Comparison of ENCODE assay signal across 9 cellular contexts in genomic region chr6:13813011-13813410, GRCh38. TPM values are rescaled to one million over a fixed set of nuclear protein-coding genes. Genes with fewer than 3 reads are reported as not detected.
DNase-seq lines count a peak whose midpoint lies in the region; ATAC-seq and TF ChIP-seq lines count a peak whose summit lies in the region.
"Had no signal": no experiment of that assay in that cellular context is flagged by ENCODE, and none has a peak within 500 bp of the region (broad histone marks: within the 10 kb centered on the region; RNA-seq: fewer than 3 reads in every experiment).

No MANE protein-coding gene starts in this region.

- peaks cover 3% of the 10 kb centered on the region; the same call in 1 of the 2 replicates for H4K20me1 ChIP-seq in SK-N-SH (ENCODE audit: insufficient read depth)

- H3K27ac ChIP-seq in SK-N-SH (ENCODE audit: low read depth in 2 of 2, low read length in 1 of 2) (peak overlapping the region; percentile 81 to 95; a peak in 3 of 4 replicates), VCaP (peak overlapping the region; percentile 73), right cardiac atrium (ENCODE audit: low read length) (no peak overlapping the region)

- H3K36me3 ChIP-seq in SK-N-SH (replicated peaks in 1 of 2; ENCODE audit: control insufficient read depth in 1 of 2, insufficient read depth in 2 of 2, low read length in 1 of 2), result peaks cover 0 to 2% of the 10 kb centered on the region in 2 experiments

- no peaks in the 10 kb centered on the region for H3K9me3 Mint-ChIP-seq in stimulated activated naive B cell treated with anti-CD40 and anti-IgM and Interleukin-4, amounts not matched to agents 10 μg/mL and 1 μg/mL and 100 μg/mL, for 72 hours

- H3K4me3 Mint-ChIP-seq in stimulated activated naive B cell treated with anti-CD40 and anti-IgM and Interleukin-4, amounts not matched to agents 10 μg/mL and 1 μg/mL and 100 μg/mL, for 72 hours, result peak overlapping the region; percentile 89 to 94

- H2AFZ ChIP-seq in SK-N-SH (ENCODE audit: low read depth), result no peak overlapping the region

- H3K36me3 Mint-ChIP-seq in stimulated activated naive B cell treated with anti-CD40 and anti-IgM and Interleukin-4, amounts not matched to agents 10 μg/mL and 1 μg/mL and 100 μg/mL, for 72 hours, result peaks cover 5 to 9% of the 10 kb centered on the region in 2 donors

- TF ChIP-seq EP300 in SK-N-SH (IDR thresholded peaks at IDR 0.05; ENCODE audit: borderline replicate concordance in 1 of 2, low read depth in 1 of 2, low read length in 1 of 2), result no peak

- 25% methylated on average over 7 of the region's 7 CpGs for WGBS in SK-N-SH (ENCODE audit: low lambda C conversion rate)
- WGBS in right cardiac atrium, result 53% methylated on average over 7 of the region's 7 CpGs

- H3K4me3 ChIP-seq in SK-N-SH (ENCODE audit: low read depth in 2 of 2, low read length in 1 of 2) (peak overlapping the region; percentile 84 to 90; a peak in 3 of 4 replicates), right cardiac atrium (ENCODE audit: low read length) (peak overlapping the region; percentile 93)

- H3K27ac Mint-ChIP-seq in stimulated activated naive B cell treated with anti-CD40 and anti-IgM and Interleukin-4, amounts not matched to agents 10 μg/mL and 1 μg/mL and 100 μg/mL, for 72 hours, result no peak overlapping the region

- H3K27me3 ChIP-seq in SK-N-SH (ENCODE audit: insufficient read depth) (no peaks in the 10 kb centered on the region), right cardiac atrium (ENCODE audit: control insufficient read depth, insufficient read depth) (no peaks in the 10 kb centered on the region)
- H3K27me3 ChIP-seq: foreskin keratinocyte had no signal

- H3K27me3 Mint-ChIP-seq in stimulated activated naive B cell treated with anti-CD40 and anti-IgM and Interleukin-4, amounts not matched to agents 10 μg/mL and 1 μg/mL and 100 μg/mL, for 72 hours, result no peaks in the 10 kb centered on the region

- peaks cover 7 to 26% of the 10 kb centered on the region in 2 experiments; a peak in 3 of 4 replicates for H3K4me1 ChIP-seq in SK-N-SH (ENCODE audit: control insufficient read depth in 1 of 2, insufficient read depth in 2 of 2, low read depth in 1 of 2, low read length in 1 of 2)
- H3K4me1 ChIP-seq in right cardiac atrium (ENCODE audit: control insufficient read depth, insufficient read depth, low read length), result peaks cover 7% of the 10 kb centered on the region

- POLR2A ChIA-PET in SK-N-SH (lab: Yijun Ruan, JAX), result interaction anchor here (1.3 kb wide), 1 partner anchor 47 kb away, joined by 6 read pairs; no protein-coding TSS in a partner anchor

- CTCF ChIA-PET in SK-N-SH (lab: Yijun Ruan, JAX), result interaction anchor here (0.9 kb wide), 1 partner anchor 198 kb away, joined by 3 read pairs; the partner anchor contains the start of gene NOL7

- H3K4me1 Mint-ChIP-seq in stimulated activated naive B cell treated with anti-CD40 and anti-IgM and Interleukin-4, amounts not matched to agents 10 μg/mL and 1 μg/mL and 100 μg/mL, for 72 hours, result peaks cover 30 to 48% of the 10 kb centered on the region in 2 donors

- peak overlapping the region; percentile 86; the same call in 1 of the 2 replicates for H3K4me2 ChIP-seq in SK-N-SH

- TF ChIP-seq RAD21 in SK-N-SH (IDR thresholded peaks at IDR 0.05; ENCODE audit: low read length), result no peak

- H3K9me2 ChIP-seq in SK-N-SH, result no peaks in the 10 kb centered on the region

- no peaks in the 10 kb centered on the region for H3K9me3 ChIP-seq in SK-N-SH
- no peaks in the 10 kb centered on the region for H3K9me3 ChIP-seq in right cardiac atrium (ENCODE audit: control insufficient read depth, low read length)

- intact Hi-C loops in right cardiac atrium (cut with DNase I), result no loop called here

- peak overlapping the region; percentile 87; the same call in 1 of the 2 replicates for H3K9ac ChIP-seq in SK-N-SH

- ATAC-seq in SK-N-SH treated with all-trans-retinoic acid at 6 μM for 48 hours, result no peak
- ATAC-seq in right cardiac atrium, result no peak
- ATAC-seq in stimulated activated naive B cell treated with anti-CD40 and anti-IgM and Interleukin-4, amounts not matched to agents 10 μg/mL and 1 μg/mL and 100 μg/mL, for 72 hours (replicated peaks), result no peak
- no peak for ATAC-seq in HG03097 (IDR thresholded peaks at IDR 0.05; ENCODE audit: low FRiP score, unreplicated experiment)
- ATAC-seq in HG03354 (IDR thresholded peaks at IDR 0.05; ENCODE audit: poor library complexity, severe bottlenecking, unreplicated experiment), result no peak
- ATAC-seq in GM19452 (IDR thresholded peaks at IDR 0.05; ENCODE audit: unreplicated experiment), result no peak

- TF ChIP-seq CTCF in SK-N-SH (IDR thresholded peaks at IDR 0.05) (no peak), VCaP (conservative IDR thresholded peaks at IDR 0.05) (no peak)

- H3F3A ChIP-seq in SK-N-SH (replicated peaks; ENCODE audit: insufficient read depth), result peaks cover 7% of the 10 kb centered on the region

- DNase-seq in SK-N-SH, result no peak
- DNase-seq in right cardiac atrium, result no peak
- DNase-seq in stimulated activated naive B cell treated with anti-CD40 and anti-IgM and Interleukin-4, amounts not matched to agents 10 μg/mL and 1 μg/mL and 100 μg/mL, for 72 hours, result no peak

- peaks cover 48% of the 10 kb centered on the region for H3K79me2 ChIP-seq in SK-N-SH (ENCODE audit: insufficient read depth)

TF ChIP-seq in SK-N-SH, 30 proteins besides CTCF, POLR2A, EP300 and RAD21:
- TF ChIP-seq USF1 (IDR thresholded peaks at IDR 0.05; ENCODE audit: borderline replicate concordance, low read depth), result no peak

TF ChIP-seq in SK-N-SH treated with all-trans-retinoic acid at 6 μM for 48 hours, 23 proteins besides CTCF, POLR2A, EP300 and RAD21 (continues in another document):
- TF ChIP-seq BACH2 (CRISPR knock-in tag; IDR thresholded peaks at IDR 0.05; ENCODE audit: borderline replicate concordance) (no peak), ZC3H10 (CRISPR knock-in tag; IDR thresholded peaks at IDR 0.05) (no peak), ZNF565 (CRISPR knock-in tag; conservative IDR thresholded peaks at IDR 0.05; ENCODE audit: low read depth) (no peak), ZFP3 (CRISPR knock-in tag; IDR thresholded peaks at IDR 0.05) (no peak), TSHZ2 (CRISPR knock-in tag; IDR thresholded peaks at IDR 0.05) (no peak), ZFP30 (CRISPR knock-in tag; IDR thresholded peaks at IDR 0.05) (no peak), POU6F1 (CRISPR knock-in tag; IDR thresholded peaks at IDR 0.05; ENCODE audit: borderline replicate concordance, low read depth) (no peak), ZNF8 (CRISPR knock-in tag; IDR thresholded peaks at IDR 0.05) (no peak), PATZ1 (CRISPR knock-in tag; IDR thresholded peaks at IDR 0.05; ENCODE audit: borderline replicate concordance) (no peak)

RNA-seq across cellular contexts. Expression of gene MCUR1, which starts 1.3 kb away (rescaled TPM):
- polyA plus RNA-seq in SK-N-SH (2012; rRNA removed) (8.3 and 8.6 TPM in 2 replicates), right cardiac atrium (20.7 TPM)
- 13.4 and 14.3 TPM in 2 replicates for polyA plus RNA-seq in SK-N-SH (2012; cell fraction: cytosol; rRNA removed)
- polyA plus RNA-seq in SK-N-SH (2012; cell fraction: nucleus; rRNA removed), result 3.0 and 5.1 TPM in 2 replicates
- 10 to 100 TPM; 21.6 to 26.1 (median 25.0) TPM for total RNA-seq in right cardiac atrium
